Comparison of ENCODE assay signal across 15 cellular contexts in genomic region chr2:108623616-108624015, GRCh38.
A peak's percentile ranks its signal among the peaks of the same experiment; 100 is the strongest.
DNase-seq lines count a peak whose midpoint lies in the region; ATAC-seq and TF ChIP-seq lines count a peak whose summit lies in the region.
"Had no signal": no experiment of that assay in that cellular context is flagged by ENCODE, and none has a peak within 500 bp of the region (broad histone marks: within the 10 kb centered on the region; RNA-seq: fewer than 3 reads in every experiment).

No MANE protein-coding gene starts in this region.

- dilution Hi-C loops in mammary epithelial cell (cut with HindIII; ENCODE audit: low sequenced_read_pairs) = no loop called here

- no peak overlapping the region for H3K9ac ChIP-seq in mammary epithelial cell (ENCODE audit: insufficient read depth, low read length)

- peak overlapping the region; percentile 77 for H3K4me3 Mint-ChIP-seq in activated T-helper 1 cell treated with anti-CD3 and anti-CD28 coated beads, Interleukin-12 subunit alpha, Interleukin-12 subunit beta, Interleukin-2, Interleukin-4 antibody, amounts not matched to agents 30 ng/mL and 10 ng/mL and 1 ng/mL, durations not matched to agents 14 hours and 24 hours and 36 hours

- H3K79me2 ChIP-seq in mammary epithelial cell (ENCODE audit: insufficient read depth, low read length) = peaks cover 93% of the 10 kb centered on the region

- no peaks in the 10 kb centered on the region for H4K20me1 ChIP-seq in mammary epithelial cell (ENCODE audit: insufficient read depth, low read length)

- TF ChIP-seq CTCF in mammary epithelial cell (conservative IDR thresholded peaks at IDR 0.05 in 1 of 2, IDR thresholded peaks at IDR 0.05 in 1 of 2; ENCODE audit: extremely low read depth in 1 of 2, insufficient read depth in 1 of 2, low read depth in 1 of 2, low read length in 2 of 2) (no peak), breast epithelium (IDR thresholded peaks at IDR 0.05) (no peak), fibroblast of the aortic adventitia (IDR thresholded peaks at IDR 0.05; ENCODE audit: insufficient read depth, low read length) (no peak), upper lobe of right lung (IDR thresholded peaks at IDR 0.05) (no peak), dorsolateral prefrontal cortex (IDR thresholded peaks at IDR 0.05 in 54 of 56, conservative IDR thresholded peaks at IDR 0.05 in 2 of 56; ENCODE audit: low read depth in 1 of 56, partially characterized antibody in 56 of 56) (no peak)

- DNase-seq in mammary epithelial cell (no peak), breast epithelium (ENCODE audit: low spot score in 2 of 2) (no peak), fibroblast of the aortic adventitia (ENCODE audit: low read depth) (peak; percentile 77), upper lobe of right lung (no peak), dorsolateral prefrontal cortex (no peak), amygdala (lab: John Stamatoyannopoulos, UW) (no peak)
- no peak for DNase-seq in activated T-helper 1 cell treated with anti-CD3 and anti-CD28 coated beads, Interleukin-12 subunit alpha, Interleukin-12 subunit beta, Interleukin-2, Interleukin-4 antibody, amounts not matched to agents 30 ng/mL and 10 ng/mL and 1 ng/mL, durations not matched to agents 14 hours and 24 hours and 36 hours (ENCODE audit: low spot score)
- DNase-seq in stimulated activated naive CD4-positive, alpha-beta T cell (lab: John Stamatoyannopoulos, UW) = no peak
- DNase-seq: activated CD4-positive, alpha-beta T cell treated with anti-CD3 and anti-CD28 coated beads for 1 hour; activated naive CD4-positive, alpha-beta T cell treated with Interleukin-2 at 50 U/mL for 16 hours; BE2C; DND-41; mucosa of descending colon; OCI-M1 had no signal

- H3K36me3 Mint-ChIP-seq in activated T-helper 1 cell treated with anti-CD3 and anti-CD28 coated beads, Interleukin-12 subunit alpha, Interleukin-12 subunit beta, Interleukin-2, Interleukin-4 antibody, amounts not matched to agents 30 ng/mL and 10 ng/mL and 1 ng/mL, durations not matched to agents 14 hours and 24 hours and 36 hours (ENCODE audit: low read depth) = peaks cover 10% of the 10 kb centered on the region

- H3K27ac Mint-ChIP-seq in activated T-helper 1 cell treated with anti-CD3 and anti-CD28 coated beads, Interleukin-12 subunit alpha, Interleukin-12 subunit beta, Interleukin-2, Interleukin-4 antibody, amounts not matched to agents 30 ng/mL and 10 ng/mL and 1 ng/mL, durations not matched to agents 14 hours and 24 hours and 36 hours = peak overlapping the region; percentile 73
- H3K27ac Mint-ChIP-seq: progenitor cell of endocrine pancreas had no signal

- no peak overlapping the region for H2AFZ ChIP-seq in mammary epithelial cell (ENCODE audit: low read depth, low read length)

- H3K4me1 ChIP-seq in mammary epithelial cell (ENCODE audit: insufficient read depth, low read length) = peaks cover 21% of the 10 kb centered on the region
- H3K4me1 ChIP-seq in breast epithelium = peaks cover 7 to 10% of the 10 kb centered on the region in 2 donors
- peaks cover 87% of the 10 kb centered on the region for H3K4me1 ChIP-seq in upper lobe of right lung
- H3K4me1 ChIP-seq: BE2C had no signal

- WGBS in mammary epithelial cell (ENCODE audit: low coverage, missing lambda C conversion rate) = 53% methylated on average over 6 of the region's 6 CpGs

- H3K36me3 ChIP-seq in mammary epithelial cell (ENCODE audit: insufficient read depth, low read length) = no peaks in the 10 kb centered on the region
- H3K36me3 ChIP-seq in breast epithelium = no peaks in the 10 kb centered on the region
- no peaks in the 10 kb centered on the region for H3K36me3 ChIP-seq in upper lobe of right lung
- H3K36me3 ChIP-seq: BE2C had no signal

- H3K4me3 ChIP-seq in mammary epithelial cell (replicated peaks in 1 of 3; ENCODE audit: insufficient read depth in 1 of 3, low read depth in 2 of 3, low read length in 3 of 3) = no peak overlapping the region
- no peak overlapping the region for H3K4me3 ChIP-seq in breast epithelium
- no peak overlapping the region for H3K4me3 ChIP-seq in fibroblast of the aortic adventitia (ENCODE audit: low read depth, low read length)
- no peak overlapping the region for H3K4me3 ChIP-seq in upper lobe of right lung
- no peak overlapping the region for H3K4me3 ChIP-seq in dorsolateral prefrontal cortex
- H3K4me3 ChIP-seq: mucosa of descending colon had no signal

- H3K27ac ChIP-seq in mammary epithelial cell (ENCODE audit: insufficient read depth, low read depth, low read length) (no peak overlapping the region), breast epithelium (peak overlapping the region in 1 of 2 donors; percentile 27), upper lobe of right lung (peak overlapping the region; percentile 69), dorsolateral prefrontal cortex (no peak overlapping the region)

- H3K9me3 Mint-ChIP-seq in activated T-helper 1 cell treated with anti-CD3 and anti-CD28 coated beads, Interleukin-12 subunit alpha, Interleukin-12 subunit beta, Interleukin-2, Interleukin-4 antibody, amounts not matched to agents 30 ng/mL and 10 ng/mL and 1 ng/mL, durations not matched to agents 14 hours and 24 hours and 36 hours = no peaks in the 10 kb centered on the region

- H3K4me2 ChIP-seq in mammary epithelial cell (ENCODE audit: insufficient read depth, low read depth, low read length) = peak overlapping the region; percentile 10

- no peaks in the 10 kb centered on the region for H3K27me3 ChIP-seq in mammary epithelial cell (ENCODE audit: insufficient read depth, low read length)
- H3K27me3 ChIP-seq in breast epithelium = no peaks in the 10 kb centered on the region
- no peaks in the 10 kb centered on the region for H3K27me3 ChIP-seq in upper lobe of right lung
- H3K27me3 ChIP-seq in dorsolateral prefrontal cortex = no peaks in the 10 kb centered on the region
- H3K27me3 ChIP-seq: BE2C had no signal

- H3K9me3 ChIP-seq in mammary epithelial cell (replicated peaks; ENCODE audit: insufficient read depth, low read length) (no peaks in the 10 kb centered on the region), breast epithelium (no peaks in the 10 kb centered on the region), upper lobe of right lung (no peaks in the 10 kb centered on the region)
- H3K9me3 ChIP-seq: BE2C, mucosa of descending colon had no signal

- CTCF ChIA-PET in mammary epithelial cell (lab: Charles Lee; ENCODE audit: low non-redundant PET) = no interaction called here

- peaks cover 76% of the 10 kb centered on the region for H3K4me1 Mint-ChIP-seq in activated T-helper 1 cell treated with anti-CD3 and anti-CD28 coated beads, Interleukin-12 subunit alpha, Interleukin-12 subunit beta, Interleukin-2, Interleukin-4 antibody, amounts not matched to agents 30 ng/mL and 10 ng/mL and 1 ng/mL, durations not matched to agents 14 hours and 24 hours and 36 hours (ENCODE audit: low read depth)

- no peaks in the 10 kb centered on the region for H3K27me3 Mint-ChIP-seq in activated T-helper 1 cell treated with anti-CD3 and anti-CD28 coated beads, Interleukin-12 subunit alpha, Interleukin-12 subunit beta, Interleukin-2, Interleukin-4 antibody, amounts not matched to agents 30 ng/mL and 10 ng/mL and 1 ng/mL, durations not matched to agents 14 hours and 24 hours and 36 hours (ENCODE audit: insufficient read depth)
- H3K27me3 Mint-ChIP-seq: progenitor cell of endocrine pancreas had no signal

- peak; percentile 46 for ATAC-seq in upper lobe of right lung
- ATAC-seq: mucosa of descending colon had no signal

- intact Hi-C loops in mammary epithelial cell (cut with micrococcal nuclease) (no loop called here), breast epithelium (cut with DNase I; ENCODE audit: low total_unique reads) (no loop called here), upper lobe of right lung (cut with DNase I) (no loop called here), dorsolateral prefrontal cortex (cut with DNase I) (no loop called here)
- intact Hi-C loops in activated T-helper 1 cell treated with anti-CD3 and anti-CD28 coated beads, Interleukin-12 subunit alpha, Interleukin-12 subunit beta, Interleukin-2, Interleukin-4 antibody, amounts not matched to agents 30 ng/mL and 10 ng/mL and 1 ng/mL, durations not matched to agents 14 hours and 24 hours and 36 hours (cut with micrococcal nuclease) = loop anchor here (5.0 to 10.0 kb wide), 2 partner anchors 91 to 411 kb away; partner anchors contain the start of gene LIMS1

- TF ChIP-seq POLR2A in breast epithelium (IDR thresholded peaks at IDR 0.05) = no peak

- BruUV-seq in mammary epithelial cell (replicated peaks; lab: Mats Ljungman, UMichigan) = no TSS peak

- in situ Hi-C loops in mammary epithelial cell (cut with MboI; ENCODE audit: low sequenced_read_pairs in 2 of 2) = no loop called here
